22 cellular contexts compared by ENCODE assay signal in the genomic region with DNA sequence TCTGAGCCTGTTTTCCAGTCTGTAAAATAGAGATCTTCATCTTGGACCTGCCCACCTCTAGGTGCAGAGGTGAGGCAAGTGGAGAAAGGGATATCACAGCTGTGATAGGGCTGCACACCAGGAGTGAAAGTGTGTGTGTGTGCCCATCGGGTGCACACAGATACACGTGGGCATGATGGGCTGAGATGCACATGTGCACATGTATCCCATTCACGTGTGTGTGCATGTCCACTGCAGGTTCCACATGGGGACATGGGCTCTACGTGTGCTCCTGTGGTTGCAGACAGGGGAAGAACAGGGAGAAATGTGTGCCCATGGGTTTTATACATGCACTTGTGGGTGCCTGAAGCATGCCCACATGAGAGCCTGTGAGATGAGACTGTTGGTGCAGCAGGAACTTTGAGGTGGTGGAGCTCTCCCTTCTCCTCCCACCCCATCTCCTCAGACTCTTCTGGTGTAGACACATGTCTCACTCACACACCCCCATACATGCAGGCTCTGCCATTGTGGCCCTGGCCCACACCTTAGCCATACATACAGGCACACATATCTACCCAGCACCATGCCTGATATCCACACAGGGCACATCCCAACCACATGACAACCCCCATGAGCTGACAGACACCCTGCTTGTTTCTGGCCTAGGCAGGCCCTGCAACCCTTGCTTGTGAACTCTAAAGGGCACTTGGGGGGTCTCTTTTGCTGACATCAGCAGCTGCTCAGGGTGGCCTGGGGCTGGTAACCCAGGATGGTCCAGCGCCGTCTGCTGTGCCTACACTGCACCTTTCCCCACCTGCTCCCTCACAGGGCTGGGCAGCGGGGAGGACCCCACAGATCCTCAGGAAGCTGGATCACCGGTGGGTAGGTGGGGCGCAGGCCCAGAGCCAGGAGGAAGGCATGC.
"Had no signal": no experiment of that assay in that cellular context is flagged by ENCODE, and none has a peak within 500 bp of the region (broad histone marks: within the 10 kb centered on the region; RNA-seq: fewer than 3 reads in every experiment).

No MANE protein-coding gene starts in this region.

- H3K36me3 ChIP-seq: esophagus squamous epithelium, spleen, thoracic aorta, transverse colon, upper lobe of right lung, vagina had no signal

- H3K9me3 ChIP-seq: esophagus squamous epithelium, mucosa of descending colon, spleen, thoracic aorta, transverse colon, upper lobe of right lung, vagina had no signal

- H3K79me2 ChIP-seq: parathyroid adenoma had no signal

- H3K27me3 ChIP-seq: esophagus squamous epithelium, spleen, transverse colon, upper lobe of right lung, vagina had no signal

- H3K27ac ChIP-seq: coronary artery, esophagus squamous epithelium, parathyroid adenoma, skin epidermis, spleen, thoracic aorta, transverse colon, upper lobe of right lung, vagina had no signal

- ATAC-seq: left lobe of liver, mucosa of descending colon, right cardiac atrium, upper lobe of right lung had no signal

- DNase-seq: dermis blood vessel endothelial cell; effector memory CD4-positive, alpha-beta T cell; erythroblast; esophagus squamous epithelium; kidney; mucosa of descending colon; naive B cell; right cardiac atrium; spleen; stimulated activated CD4-positive, alpha-beta T cell treated with anti-CD3 and anti-CD28 coated beads, Interleukin-4, amount 100 ng/mL, for 4 hours; stimulated activated naive B cell treated with anti-CD40 and anti-IgM and Interleukin-4, amounts not matched to agents 10 μg/mL and 1 μg/mL and 100 μg/mL, for 72 hours; transverse colon; upper lobe of right lung had no signal

- FAIRE-seq: endometrium, frontal cortex, kidney had no signal

- H3K4me3 ChIP-seq: coronary artery, esophagus squamous epithelium, lung, mucosa of descending colon, skin epidermis, spleen, thoracic aorta, transverse colon, upper lobe of right lung, vagina had no signal

- H2AFZ ChIP-seq: parathyroid adenoma had no signal

- H3K4me1 ChIP-seq: esophagus squamous epithelium, parathyroid adenoma, transverse colon, upper lobe of right lung, vagina had no signal

- H3K9ac ChIP-seq: parathyroid adenoma had no signal
